ENCODE assay signal across 17 cellular contexts in genomic region chr5:144207875-144208444, GRCh38. TPM values are rescaled to one million over a fixed set of nuclear protein-coding genes. Genes with fewer than 3 reads are reported as not detected.
DNase-seq lines count a peak whose midpoint lies in the region; FAIRE-seq and TF ChIP-seq lines count a peak whose summit lies in the region.
"Had no signal": no experiment of that assay in that cellular context is flagged by ENCODE, and none has a peak within 500 bp of the region (broad histone marks: within the 10 kb centered on the region; RNA-seq: fewer than 3 reads in every experiment).

No MANE protein-coding gene starts in this region.

- CTCF ChIA-PET in H1 (lab: Charles Lee; ENCODE audit: partially characterized antibody): interaction anchor here (0.8 to 7.0 kb wide), 4 partner anchors 13 to 1552 kb away, joined by 3 to 71 read pairs (median 4); no protein-coding TSS in a partner anchor

- no peak overlapping the region for H3K27ac Mint-ChIP-seq in progenitor cell of endocrine pancreas
- H3K27ac Mint-ChIP-seq: activated naive CD8-positive, alpha-beta T cell treated with anti-CD3 and anti-CD28 coated beads for 36 hours; CD14-positive monocyte had no signal

- FAIRE-seq in H1 (lab: Jason Lieb, UNC): no peak

- peak; percentile 44 to 61 for TF ChIP-seq RAD21 in H1 (IDR thresholded peaks at IDR 0.05 in 1 of 2, conservative IDR thresholded peaks at IDR 0.05 in 1 of 2; ENCODE audit: low read depth in 2 of 2, low read length in 2 of 2)

- no peaks in the 10 kb centered on the region for H3K36me3 ChIP-seq in KMS-11 (ENCODE audit: insufficient read depth)
- no peaks in the 10 kb centered on the region for H3K36me3 ChIP-seq in H1 (ENCODE audit: control insufficient read depth in 2 of 4, insufficient read depth in 4 of 4, low read length in 3 of 4)
- no peaks in the 10 kb centered on the region for H3K36me3 ChIP-seq in H7 (replicated peaks; ENCODE audit: control insufficient read depth, insufficient read depth, low read length)
- H3K36me3 ChIP-seq: spleen had no signal

- no peak overlapping the region for H3K4me2 ChIP-seq in KMS-11
- H3K4me2 ChIP-seq in H1 (ENCODE audit: insufficient read depth in 1 of 2, low read depth in 2 of 2, low read length in 2 of 2): no peak overlapping the region

- no peak overlapping the region for H3K18ac ChIP-seq in H1 (ENCODE audit: extremely low read depth, low read length)

- no peak overlapping the region for H2BK5ac ChIP-seq in H1 (ENCODE audit: low read depth, low read length)

- H3K4me3 Mint-ChIP-seq in progenitor cell of endocrine pancreas (ENCODE audit: low read depth): peak overlapping the region; percentile 84
- H3K4me3 Mint-ChIP-seq: activated naive CD8-positive, alpha-beta T cell treated with anti-CD3 and anti-CD28 coated beads for 36 hours; CD14-positive monocyte had no signal

- peaks cover 6% of the 10 kb centered on the region for H3K27me3 Mint-ChIP-seq in progenitor cell of endocrine pancreas

- no peak overlapping the region for H4K91ac ChIP-seq in H1 (replicated peaks; ENCODE audit: insufficient read length, low read length)

- H3K27ac ChIP-seq in KMS-11 (no peak overlapping the region), H1 (ENCODE audit: low read depth, low read length) (no peak overlapping the region)
- H3K27ac ChIP-seq: spleen had no signal

- no peaks in the 10 kb centered on the region for H3K79me1 ChIP-seq in H1 (ENCODE audit: low read depth, low read length)

- POLR2A ChIA-PET in H1 (lab: Charles Lee; ENCODE audit: partially characterized antibody): no interaction called here

- no peak overlapping the region for H3K9ac ChIP-seq in KMS-11
- no peak overlapping the region for H3K9ac ChIP-seq in H1 (replicated peaks in 1 of 4; ENCODE audit: extremely low read depth in 1 of 4, low read depth in 3 of 4, low read length in 3 of 4)

- H3K4me1 ChIP-seq in KMS-11 (ENCODE audit: low read depth, poor library complexity, severe bottlenecking) (no peaks in the 10 kb centered on the region), H1 (replicated peaks in 1 of 4; ENCODE audit: control insufficient read depth in 3 of 4, insufficient read depth in 4 of 4, low read length in 3 of 4) (peaks cover 0 to 3% (median 0%) of the 10 kb centered on the region in 4 experiments; a peak in 2 of 7 replicates)

- no peak overlapping the region for H2AK5ac ChIP-seq in H1 (ENCODE audit: low read depth, low read length)

- no peak for TF ChIP-seq EP300 in H1 (IDR thresholded peaks at IDR 0.05; ENCODE audit: borderline replicate concordance in 1 of 2, low read depth in 2 of 2, low read length in 2 of 2)

- H3K23me2 ChIP-seq in H1 (ENCODE audit: low read depth, low read length): 0 out of 2 replicates have a peak, but pooled peaks cover 4% of the 10 kb centered on the region

- H3K4ac ChIP-seq in H1 (replicated peaks; ENCODE audit: insufficient read length, low read depth, low read length): no peak overlapping the region

- peaks cover 37% of the 10 kb centered on the region for H3K4me1 Mint-ChIP-seq in progenitor cell of endocrine pancreas (ENCODE audit: low read depth)
- H3K4me1 Mint-ChIP-seq: activated naive CD8-positive, alpha-beta T cell treated with anti-CD3 and anti-CD28 coated beads for 36 hours; CD14-positive monocyte had no signal

- TF ChIP-seq POLR2A in H1 (IDR thresholded peaks at IDR 0.05; ENCODE audit: control extremely low read depth in 1 of 2, low read depth in 2 of 2, low read length in 2 of 2): no peak

- H3K23ac ChIP-seq in H1 (ENCODE audit: insufficient read length): no peak overlapping the region

- H2AFZ ChIP-seq in KMS-11 (ENCODE audit: low read depth) (no peak overlapping the region), H1 (ENCODE audit: low read length) (no peak overlapping the region)

- no peaks in the 10 kb centered on the region for H3K9me3 Mint-ChIP-seq in progenitor cell of endocrine pancreas (ENCODE audit: low read depth)
- H3K9me3 Mint-ChIP-seq: activated naive CD8-positive, alpha-beta T cell treated with anti-CD3 and anti-CD28 coated beads for 36 hours; CD14-positive monocyte had no signal

- H2BK120ac ChIP-seq in H1 (replicated peaks; ENCODE audit: low read depth, low read length): no peak overlapping the region

- no peaks in the 10 kb centered on the region for H3K9me3 ChIP-seq in H1 (ENCODE audit: insufficient read depth in 2 of 2, low read depth in 1 of 2, low read length in 1 of 2)
- H3K9me3 ChIP-seq: spleen had no signal

- H4K8ac ChIP-seq in H1 (ENCODE audit: extremely low read depth, insufficient read depth, low read length): no peak overlapping the region

- H3K79me2 ChIP-seq in KMS-11 (ENCODE audit: insufficient read depth, low read depth) (no peaks in the 10 kb centered on the region), H1 (ENCODE audit: control insufficient read depth in 1 of 2, insufficient read depth in 2 of 2, low read length in 2 of 2) (no peaks in the 10 kb centered on the region)

- H3K14ac ChIP-seq in H1 (ENCODE audit: insufficient read length): no peak overlapping the region

- H4K5ac ChIP-seq in H1 (ENCODE audit: insufficient read length, low read depth, low read length): no peak overlapping the region

- H3K4me3 ChIP-seq in KMS-11 (IDR thresholded peaks at IDR 0.05; ENCODE audit: insufficient read depth, low read depth, low read length) (no peak overlapping the region), H1 (ENCODE audit: extremely low read depth in 1 of 4, insufficient read depth in 2 of 4, low read depth in 3 of 4, low read length in 4 of 4) (no peak overlapping the region), H7 (ENCODE audit: insufficient read depth, low read depth, low read length) (no peak overlapping the region)
- H3K4me3 ChIP-seq: spleen had no signal

- H3K56ac ChIP-seq in H1 (replicated peaks; ENCODE audit: insufficient read length, low read depth, low read length): no peak overlapping the region

- no peaks in the 10 kb centered on the region for H3K27me3 ChIP-seq in KMS-11 (ENCODE audit: insufficient read depth, low read depth)
- H3K27me3 ChIP-seq in H1 (replicated peaks in 1 of 4; ENCODE audit: control insufficient read depth in 3 of 4, extremely low read depth in 1 of 4, insufficient read depth in 3 of 4, low read length in 3 of 4): peaks cover 0 to 10% (median 4%) of the 10 kb centered on the region in 4 experiments; a peak in 3 of 7 replicates
- H3K27me3 ChIP-seq in H7 (ENCODE audit: control insufficient read depth, insufficient read depth, low read length): peaks cover 17% of the 10 kb centered on the region

- H4K20me1 ChIP-seq in KMS-11 (ENCODE audit: insufficient read depth): no peaks in the 10 kb centered on the region
- no peaks in the 10 kb centered on the region for H4K20me1 ChIP-seq in H1 (replicated peaks in 1 of 2; ENCODE audit: control insufficient read depth in 1 of 2, insufficient read depth in 2 of 2, low read length in 2 of 2)

- TF ChIP-seq CTCF in KMS-11 (conservative IDR thresholded peaks at IDR 0.05; ENCODE audit: low read depth, low read length) (peak; percentile 36; the same call in 1 of the 2 replicates), H1 (IDR thresholded peaks at IDR 0.05; ENCODE audit: control extremely low read depth in 1 of 3, insufficient read depth in 1 of 3, low read depth in 1 of 3, low read length in 3 of 3) (peak in 2 of 3 experiments; percentile 10 to 14; a peak in 2 of 4 replicates), progenitor cell of endocrine pancreas (IDR thresholded peaks at IDR 0.05; ENCODE audit: unreplicated experiment) (peak; percentile 32)

- no peak overlapping the region for H2BK15ac ChIP-seq in H1 (ENCODE audit: low read length)

- peak; percentile 88 for DNase-seq in NCI-H69 (lab: John Stamatoyannopoulos, UW)
- DNase-seq in H1 (ENCODE audit: low read depth in 1 of 2, low spot score in 2 of 2): no peak
- no peak for DNase-seq in progenitor cell of endocrine pancreas (ENCODE audit: low spot score, unreplicated experiment)
- DNase-seq in AML-193 (lab: John Stamatoyannopoulos, UW): no peak
- no peak for DNase-seq in H7
- no peak for DNase-seq in AG20443 (ENCODE audit: low spot score)
- DNase-seq: activated CD4-positive, alpha-beta T cell treated with anti-CD3 and anti-CD28 coated beads for 4 hours; activated naive CD8-positive, alpha-beta T cell treated with anti-CD3 and anti-CD28 coated beads for 36 hours; activated T-cell treated with anti-CD3 and anti-CD28 coated beads for 4 hours; islet precursor cell; NCI-H2029; occipital lobe; Right ventricle myocardium superior; spleen; T-helper 9 cell had no signal

- H2BK20ac ChIP-seq in H1 (ENCODE audit: low read length): no peak overlapping the region

- peaks cover 2% of the 10 kb centered on the region for H3K36me3 Mint-ChIP-seq in progenitor cell of endocrine pancreas (ENCODE audit: insufficient read depth)
- H3K36me3 Mint-ChIP-seq: activated naive CD8-positive, alpha-beta T cell treated with anti-CD3 and anti-CD28 coated beads for 36 hours; CD14-positive monocyte had no signal

- no peak overlapping the region for H2BK12ac ChIP-seq in H1 (ENCODE audit: low read depth, low read length)

TF ChIP-seq in H1, 55 proteins besides CTCF, POLR2A, EP300 and RAD21 (continues in another document):
- no peak for TF ChIP-seq SP2 (IDR thresholded peaks at IDR 0.05; ENCODE audit: low read length)
- TF ChIP-seq MAFK (IDR thresholded peaks at IDR 0.05; ENCODE audit: low read depth, low read length): no peak

RNA-seq across cellular contexts. Expression of gene KCTD16, which starts 37.3 kb away (rescaled TPM):
- 0.10 and 0.24 TPM in 2 replicates for total RNA-seq in H1 (2021; fragmentation: NEBNext Ultra II Directional; extraction: Animal tissue kit (Norgen Biotek cat#: 25700))
- polyA plus RNA-seq in H1 (2011; rRNA removed): 0.03 and 0.05 TPM in 2 replicates
- 0.04 TPM for polyA plus RNA-seq in H1 (2011; cell fraction: cytosol; rRNA removed)
- 0.11 TPM for polyA plus RNA-seq in H1 (2011; cell fraction: nucleus; rRNA removed)
- 0.03 to 0.12 TPM (median 0.07 TPM) in 4 replicates for polyA plus RNA-seq in H1 (2012, experiment 1 of 2)
- polyA plus RNA-seq in H1 (2012, experiment 2 of 2): not detected
- polyA plus RNA-seq in H1 (2013, experiment 1 of 2): 0.10 TPM
- polyA plus RNA-seq in H1 (2013, experiment 2 of 2): 0.07 TPM
- polyA minus RNA-seq in H1 (2011; rRNA and poly(A)+ RNA removed): 0.88 and 1.00 TPM in 2 replicates
- polyA minus RNA-seq in H1 (2011; cell fraction: cytosol; rRNA and poly(A)+ RNA removed): not detected
- polyA minus RNA-seq in H1 (2011; cell fraction: nucleus; rRNA and poly(A)+ RNA removed): 1.9 TPM
- total RNA-seq in progenitor cell of endocrine pancreas: 21.2 and 24.3 TPM in 2 replicates
- total RNA-seq in H7 (2014; rRNA removed; shearing (Covaris generic)): 0.04 TPM in 1 of 2 replicates, not detected in the other
- polyA plus RNA-seq: CD14-positive monocyte had no signal

RNA-seq across cellular contexts. Expression of gene YIPF5, which starts 37.5 kb away (rescaled TPM):
- 33.6 and 34.2 TPM in 2 replicates for total RNA-seq in H1 (2021; fragmentation: NEBNext Ultra II Directional; extraction: Animal tissue kit (Norgen Biotek cat#: 25700))
- 15.5 and 27.6 TPM in 2 replicates for polyA plus RNA-seq in H1 (2011; rRNA removed)
- 28.0 TPM for polyA plus RNA-seq in H1 (2011; cell fraction: cytosol; rRNA removed)
- 12.3 TPM for polyA plus RNA-seq in H1 (2011; cell fraction: nucleus; rRNA removed)
- 25.2 to 35.4 TPM (median 30.6 TPM) in 4 replicates for polyA plus RNA-seq in H1 (2012, experiment 1 of 2)
- polyA plus RNA-seq in H1 (2012, experiment 2 of 2): 8.5 TPM
- polyA plus RNA-seq in H1 (2013, experiment 1 of 2): 30.2 TPM
- 34.6 TPM for polyA plus RNA-seq in H1 (2013, experiment 2 of 2)
- 48.9 and 78.1 TPM in 2 replicates for polyA minus RNA-seq in H1 (2011; rRNA and poly(A)+ RNA removed)
- polyA minus RNA-seq in H1 (2011; cell fraction: cytosol; rRNA and poly(A)+ RNA removed): 13.6 TPM
- 28.6 TPM for polyA minus RNA-seq in H1 (2011; cell fraction: nucleus; rRNA and poly(A)+ RNA removed)
- 44.7 and 46.8 TPM in 2 replicates for total RNA-seq in progenitor cell of endocrine pancreas
- total RNA-seq in H7 (2014; rRNA removed; shearing (Covaris generic)): 28.5 and 33.7 TPM in 2 replicates

Comparison
In these comparisons a context has a peak if more than half of its experiments do, and no peak if none do; other contexts are left out.
1. RNA of gene KCTD16, which starts 37.3 kb away (total RNA-seq): 21.2 to 24.3 TPM in progenitor cell of endocrine pancreas; 0.10 to 0.24 TPM in H1 and 0.04 TPM in H7; every median in the first group is over 10 times any median in the second.
2. Peak in every context shown above with its lines, with median percentiles within 50 percentile points of each other: CTCF ChIP-seq.